ENCODE assay signal across 15 cellular contexts in the genomic region with DNA sequence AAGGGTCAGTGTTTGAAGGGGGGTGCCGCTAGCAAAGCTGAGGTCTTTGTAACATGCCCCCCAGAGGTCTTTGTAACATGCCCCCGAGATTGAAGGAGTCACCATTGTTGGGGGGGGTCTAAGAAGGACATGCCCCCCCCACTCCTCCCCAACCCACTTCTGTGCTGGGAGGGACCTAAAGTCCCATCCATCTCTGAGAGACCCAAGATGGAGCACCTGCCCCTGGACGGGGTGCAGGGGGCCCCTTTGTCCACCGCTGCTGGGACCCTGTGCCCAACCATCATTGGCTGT. TPM values are rescaled to one million over a fixed set of nuclear protein-coding genes. Genes with fewer than 3 reads are reported as not detected.
DNase-seq lines count a peak whose midpoint lies in the region; ATAC-seq and TF ChIP-seq lines count a peak whose summit lies in the region.
"Had no signal": no experiment of that assay in that cellular context is flagged by ENCODE, and none has a peak within 500 bp of the region (broad histone marks: within the 10 kb centered on the region; RNA-seq: fewer than 3 reads in every experiment).

No MANE protein-coding gene starts in this region.

- H3K9me3 ChIP-seq in A673 (ENCODE audit: low read depth, low read length, poor library complexity, severe bottlenecking), result no peaks in the 10 kb centered on the region
- H3K9me3 ChIP-seq in BE2C, result no peaks in the 10 kb centered on the region
- no peaks in the 10 kb centered on the region for H3K9me3 ChIP-seq in SK-N-MC (ENCODE audit: low read depth, low read length)
- H3K9me3 ChIP-seq: A549; BLaER1 treated with 17β-estradiol and CSF1 and Interleukin-3, amounts not matched to agents 10 nM and 100 nM had no signal

- TF ChIP-seq CTCF in A673 (conservative IDR thresholded peaks at IDR 0.05; ENCODE audit: low read depth, low read length) (no peak), BE2C (IDR thresholded peaks at IDR 0.05; ENCODE audit: low read depth, low read length) (no peak), glutamatergic neuron (IDR thresholded peaks at IDR 0.05; ENCODE audit: partially characterized antibody, unreplicated experiment) (no peak)

- peak overlapping the region; percentile 28 for H3K27ac Mint-ChIP-seq in glutamatergic neuron (ENCODE audit: unreplicated experiment)
- H3K27ac Mint-ChIP-seq: CD4-positive, CD25-positive, alpha-beta regulatory T cell had no signal

- no peak overlapping the region for H3K4me3 Mint-ChIP-seq in glutamatergic neuron (ENCODE audit: unreplicated experiment)

- no peak for ATAC-seq in GM18873 (IDR thresholded peaks at IDR 0.05; ENCODE audit: low FRiP score, unreplicated experiment)

- peaks cover 37% of the 10 kb centered on the region for H3K4me1 Mint-ChIP-seq in glutamatergic neuron (ENCODE audit: low read depth, unreplicated experiment)

- no peaks in the 10 kb centered on the region for H3K27me3 ChIP-seq in A673 (replicated peaks; ENCODE audit: insufficient read depth, low read depth, low read length, poor library complexity)
- H3K27me3 ChIP-seq in BE2C, result no peaks in the 10 kb centered on the region

- CTCF ChIA-PET in A673 (lab: Charles Lee), result interaction anchor here (0.6 to 1.6 kb wide), 2 partner anchors 10 to 119 kb away, joined by 4 to 20 read pairs; partner anchors contain the start of gene GMPPA

- POLR2A ChIA-PET in A673 (lab: Charles Lee; ENCODE audit: low non-redundant PET), result no interaction called here

- H3K4me1 ChIP-seq in A673 (ENCODE audit: insufficient read depth, low read length, poor library complexity, severe bottlenecking) (peaks cover 71% of the 10 kb centered on the region), BE2C (peaks cover 81% of the 10 kb centered on the region)

- H3K4me3 ChIP-seq in A673 (ENCODE audit: low read depth, low read length, poor library complexity, severe bottlenecking) (no peak overlapping the region), BE2C (ENCODE audit: low read depth, low read length) (peak overlapping the region; percentile 44), SK-N-MC (peak overlapping the region; percentile 62; the same call in 1 of the 2 replicates)
- H3K4me3 ChIP-seq: A549; BLaER1 treated with 17β-estradiol and CSF1 and Interleukin-3, amounts not matched to agents 10 nM and 100 nM had no signal

- H3K27ac ChIP-seq in A673 (ENCODE audit: low read depth, low read length, poor library complexity, severe bottlenecking) (peak overlapping the region; percentile 75), SK-N-MC (peak overlapping the region; percentile 92; the same call in 1 of the 2 replicates)
- H3K27ac ChIP-seq: A549; BLaER1 treated with 17β-estradiol and CSF1 and Interleukin-3, amounts not matched to agents 10 nM and 100 nM; HL-60 had no signal

- DNase-seq in A673 (ENCODE audit: low spot score) (no peak), BE2C (no peak), SK-N-MC (ENCODE audit: low read depth, low spot score) (no peak), glutamatergic neuron (no peak), NCI-H1417 (lab: John Stamatoyannopoulos, UW) (no peak)
- no peak for DNase-seq in stimulated activated CD4-positive, alpha-beta T cell treated with anti-CD3 and anti-CD28 coated beads, Interleukin-4, amount 100 ng/mL, for 24 hours
- DNase-seq: Calu3; CD4-positive, CD25-positive, alpha-beta regulatory T cell; DMS153; DND-41; GDM1 had no signal

- no peaks in the 10 kb centered on the region for H3K36me3 Mint-ChIP-seq in glutamatergic neuron (ENCODE audit: unreplicated experiment)

- H3K36me3 ChIP-seq in A673 (ENCODE audit: insufficient read depth, low read length, poor library complexity, severe bottlenecking) (peaks cover 3% of the 10 kb centered on the region), BE2C (peaks cover 8% of the 10 kb centered on the region; the same call in 1 of the 2 replicates), SK-N-MC (ENCODE audit: insufficient read depth, low read length) (no peaks in the 10 kb centered on the region)

- intact Hi-C loops in A673 (cut with micrococcal nuclease; ENCODE audit: unreplicated experiment), result no loop called here

- peaks cover 24% of the 10 kb centered on the region for H3K27me3 Mint-ChIP-seq in glutamatergic neuron (ENCODE audit: unreplicated experiment)

- H3K9ac ChIP-seq in SK-N-MC (ENCODE audit: insufficient read length), result no peak overlapping the region
- H3K9ac ChIP-seq: BLaER1 treated with 17β-estradiol and CSF1 and Interleukin-3, amounts not matched to agents 10 nM and 100 nM had no signal

- BruUV-seq in A673 (replicated peaks; lab: Mats Ljungman, UMichigan), result no TSS peak

- H3K9me3 Mint-ChIP-seq in glutamatergic neuron (ENCODE audit: unreplicated experiment), result peaks cover 21% of the 10 kb centered on the region
- H3K9me3 Mint-ChIP-seq: CD4-positive, CD25-positive, alpha-beta regulatory T cell had no signal

RNA-seq across cellular contexts. Expression of gene ASIC4, which starts 5.9 kb away (rescaled TPM):
- total RNA-seq in A673 (2021), result 0.45 and 1.2 TPM in 2 replicates
- 116 TPM for polyA plus RNA-seq in BE2C (2012; ENCODE audit: insufficient read depth, insufficient read length, low read depth)
- 5.4 TPM for total RNA-seq in glutamatergic neuron (ENCODE audit: unreplicated experiment)
- polyA plus RNA-seq: CD4-positive, CD25-positive, alpha-beta regulatory T cell had no signal

RNA-seq across cellular contexts. Expression of gene GMPPA, which starts 9.7 kb away (rescaled TPM):
- total RNA-seq in A673 (2021) (32.1 and 45.8 TPM in 2 replicates), glutamatergic neuron (ENCODE audit: unreplicated experiment) (23.2 TPM)
- polyA plus RNA-seq in BE2C (2012; ENCODE audit: insufficient read depth, insufficient read length, low read depth), result 93.8 TPM

RNA-seq across cellular contexts. Expression of gene CHPF, which starts 35.2 kb away (rescaled TPM):
- total RNA-seq in A673 (2021) (13.8 and 15.8 TPM in 2 replicates), glutamatergic neuron (ENCODE audit: unreplicated experiment) (31.1 TPM)
- polyA plus RNA-seq in BE2C (2012; ENCODE audit: insufficient read depth, insufficient read length, low read depth), result 304 TPM

RNA-seq across cellular contexts. Expression of gene TMEM198, which starts 35.4 kb away (rescaled TPM):
- total RNA-seq in A673 (2021) (4.6 and 7.6 TPM in 2 replicates), glutamatergic neuron (ENCODE audit: unreplicated experiment) (40.9 TPM)
- polyA plus RNA-seq in BE2C (2012; ENCODE audit: insufficient read depth, insufficient read length, low read depth), result 110 TPM
- polyA plus RNA-seq: CD4-positive, CD25-positive, alpha-beta regulatory T cell had no signal
